Comparison of ENCODE assay signal across 22 cellular contexts in the genomic region with DNA sequence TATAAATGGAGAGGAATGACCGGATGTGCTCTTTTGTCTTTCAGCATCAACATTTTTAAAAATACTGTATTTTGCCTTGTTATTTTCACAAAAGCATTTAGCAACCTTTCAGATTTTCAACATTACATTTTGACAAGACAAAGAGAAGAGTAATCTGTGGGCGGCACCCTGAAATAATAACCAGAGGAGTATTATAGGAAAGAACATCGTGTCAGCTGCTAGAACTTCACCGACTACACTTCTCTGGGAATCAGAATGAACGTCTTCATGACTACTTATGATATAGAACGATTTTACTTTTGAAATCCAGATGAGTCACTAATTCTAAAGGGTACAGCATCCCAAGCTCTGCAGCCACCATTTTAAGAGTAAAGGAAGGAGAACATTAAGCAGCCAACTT.
"Had no signal": no experiment of that assay in that cellular context is flagged by ENCODE, and none has a peak within 500 bp of the region (broad histone marks: within the 10 kb centered on the region; RNA-seq: fewer than 3 reads in every experiment).

No MANE protein-coding gene starts in this region.

- H3K27ac Mint-ChIP-seq: immature natural killer cell, mesothelial cell of epicardium had no signal

- H3K4me1 Mint-ChIP-seq: immature natural killer cell, mesothelial cell of epicardium had no signal

- H3K36me3 ChIP-seq: esophagus muscularis mucosa, gastroesophageal sphincter, heart left ventricle, left lung, lower lobe of right lung had no signal

- H3K4me2 ChIP-seq: hepatocyte had no signal

- H3K27me3 ChIP-seq: foreskin keratinocyte, gastroesophageal sphincter, hepatocyte, left lung had no signal

- FAIRE-seq: colon, endothelial cell of umbilical vein, frontal cortex, islet of Langerhans, keratinocyte had no signal

- H3K27ac ChIP-seq: coronary artery, esophagus muscularis mucosa, foreskin keratinocyte, gastroesophageal sphincter, heart left ventricle, hepatocyte, left lung, lower lobe of right lung had no signal

- H3K4me1 ChIP-seq: esophagus muscularis mucosa, foreskin keratinocyte, gastroesophageal sphincter, heart left ventricle, left lung, lower lobe of right lung had no signal

- H3K79me2 ChIP-seq: hepatocyte had no signal

- DNase-seq: dermis blood vessel endothelial cell; effector CD4-positive, alpha-beta T cell; effector memory CD4-positive, alpha-beta T cell; foreskin keratinocyte; heart left ventricle; immature natural killer cell; left cardiac atrium; left lung; left ventricle myocardium superior; lower lobe of right lung; mesenchymal stem cell had no signal

- H3K4me3 Mint-ChIP-seq: immature natural killer cell, mesothelial cell of epicardium had no signal

- H3K4me3 ChIP-seq: coronary artery, dorsolateral prefrontal cortex, esophagus muscularis mucosa, gastroesophageal sphincter, heart left ventricle, hepatocyte, left lung, lower lobe of right lung had no signal

- ATAC-seq: foreskin keratinocyte, gastroesophageal sphincter, heart left ventricle, left cardiac atrium, left lung, left ventricle myocardium superior, lower lobe of right lung had no signal

- H3K9me3 ChIP-seq: lower lobe of right lung had no signal

- H2AFZ ChIP-seq: hepatocyte had no signal
